9 cellular contexts compared by ENCODE assay signal in the genomic region with DNA sequence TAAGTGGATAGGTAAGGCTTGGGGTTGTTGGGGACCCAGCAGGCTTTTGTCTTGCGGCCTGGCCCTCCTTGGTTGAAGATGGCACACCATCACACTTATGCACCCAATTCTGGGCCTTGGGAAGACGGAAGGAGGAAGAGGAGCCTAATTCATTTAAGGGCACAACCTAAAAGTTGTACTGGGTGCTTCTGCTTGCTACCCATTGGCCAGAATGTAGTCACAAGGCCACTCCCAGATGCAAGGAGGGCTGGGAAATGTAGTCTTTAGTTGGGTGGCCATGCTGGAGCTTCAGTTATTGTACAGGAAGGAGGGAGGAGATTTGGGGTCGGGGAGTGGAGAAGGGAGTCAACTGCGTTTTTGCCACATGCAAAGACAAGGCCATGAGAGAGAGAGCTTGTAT.
DNase-seq lines count a peak whose midpoint lies in the region; ATAC-seq lines count a peak whose summit lies in the region.
"Had no signal": no experiment of that assay in that cellular context is flagged by ENCODE, and none has a peak within 500 bp of the region (broad histone marks: within the 10 kb centered on the region; RNA-seq: fewer than 3 reads in every experiment).

No MANE protein-coding gene starts in this region.

- peak; percentile 33 for DNase-seq in Daoy (ENCODE audit: low read depth)
- peak; percentile 42 for DNase-seq in KBM-7
- no peak for DNase-seq in T-helper 17 cell
- DNase-seq in iPS-NIHi7 (ENCODE audit: extremely low spot score), result peak; percentile 51
- no peak for DNase-seq in naive thymus-derived CD8-positive, alpha-beta T cell
- DNase-seq in activated CD4-positive, alpha-beta T cell treated with anti-CD3 and anti-CD28 coated beads, Interleukin-2, amount 10 ng/mL, durations not matched to agents 24 days and 14 days, result no peak
- DNase-seq: DMS153 had no signal

- H3K27ac Mint-ChIP-seq in T-helper 17 cell, result no peak overlapping the region
- H3K27ac Mint-ChIP-seq in naive thymus-derived CD8-positive, alpha-beta T cell, result no peak overlapping the region
- H3K27ac Mint-ChIP-seq in activated CD4-positive, alpha-beta T cell treated with anti-CD3 and anti-CD28 coated beads, Interleukin-2, amount 10 ng/mL, durations not matched to agents 24 days and 14 days, result no peak overlapping the region

- peaks cover 0 to 2% (median 0%) of the 10 kb centered on the region in 9 donors for H3K9me3 Mint-ChIP-seq in naive thymus-derived CD8-positive, alpha-beta T cell
- no peaks in the 10 kb centered on the region for H3K9me3 Mint-ChIP-seq in activated CD4-positive, alpha-beta T cell treated with anti-CD3 and anti-CD28 coated beads, Interleukin-2, amount 10 ng/mL, durations not matched to agents 24 days and 14 days

- H3K4me3 Mint-ChIP-seq in T-helper 17 cell, result no peak overlapping the region
- no peak overlapping the region for H3K4me3 Mint-ChIP-seq in naive thymus-derived CD8-positive, alpha-beta T cell
- H3K4me3 Mint-ChIP-seq in activated CD4-positive, alpha-beta T cell treated with anti-CD3 and anti-CD28 coated beads, Interleukin-2, amount 10 ng/mL, durations not matched to agents 24 days and 14 days, result no peak overlapping the region

- intact Hi-C loops in activated CD4-positive, alpha-beta T cell treated with anti-CD3 and anti-CD28 coated beads, Interleukin-2, amount 10 ng/mL, durations not matched to agents 24 days and 14 days (cut with micrococcal nuclease), result no loop called here

- in situ Hi-C loops in KBM-7 (cut with MboI; ENCODE audit: low pct_unique_long_range_greater_than_20kb, low sequenced_read_pairs), result no loop called here

- H3K36me3 Mint-ChIP-seq in T-helper 17 cell (ENCODE audit: low read depth), result no peaks in the 10 kb centered on the region
- peaks cover 0 to 3% (median 0%) of the 10 kb centered on the region in 3 donors for H3K36me3 Mint-ChIP-seq in naive thymus-derived CD8-positive, alpha-beta T cell
- no peaks in the 10 kb centered on the region for H3K36me3 Mint-ChIP-seq in activated CD4-positive, alpha-beta T cell treated with anti-CD3 and anti-CD28 coated beads, Interleukin-2, amount 10 ng/mL, durations not matched to agents 24 days and 14 days (ENCODE audit: low read depth)

- POLR2A ChIA-PET in naive thymus-derived CD8-positive, alpha-beta T cell (lab: Charles Lee), result no interaction called here

- ATAC-seq in T-helper 17 cell, result peak; percentile 39
- ATAC-seq in HG02884 (IDR thresholded peaks at IDR 0.05; ENCODE audit: unreplicated experiment), result no peak
- ATAC-seq in naive thymus-derived CD8-positive, alpha-beta T cell, result no peak
- ATAC-seq in HG03354 (IDR thresholded peaks at IDR 0.05; ENCODE audit: poor library complexity, severe bottlenecking, unreplicated experiment), result no peak

- H3K9me3 ChIP-seq in T-helper 17 cell (ENCODE audit: control insufficient read depth, low read length, poor library complexity, severe bottlenecking), result no peaks in the 10 kb centered on the region

- H3K27me3 Mint-ChIP-seq in T-helper 17 cell, result peaks cover 10% of the 10 kb centered on the region
- H3K27me3 Mint-ChIP-seq in naive thymus-derived CD8-positive, alpha-beta T cell, result peaks cover 0 to 10% (median 5%) of the 10 kb centered on the region in 5 donors
- peaks cover 2% of the 10 kb centered on the region for H3K27me3 Mint-ChIP-seq in activated CD4-positive, alpha-beta T cell treated with anti-CD3 and anti-CD28 coated beads, Interleukin-2, amount 10 ng/mL, durations not matched to agents 24 days and 14 days

- peaks cover 2% of the 10 kb centered on the region for H3K4me1 Mint-ChIP-seq in T-helper 17 cell
- peaks cover 0 to 2% (median 0%) of the 10 kb centered on the region in 4 donors for H3K4me1 Mint-ChIP-seq in naive thymus-derived CD8-positive, alpha-beta T cell
- H3K4me1 Mint-ChIP-seq in activated CD4-positive, alpha-beta T cell treated with anti-CD3 and anti-CD28 coated beads, Interleukin-2, amount 10 ng/mL, durations not matched to agents 24 days and 14 days, result no peaks in the 10 kb centered on the region

Comparison
In these comparisons a context has a peak if more than half of its experiments do, and no peak if none do; other contexts are left out.
1. DNase-seq: peak in Daoy (single experiment), KBM-7 (single experiment) and iPS-NIHi7 (single experiment); none in T-helper 17 cell (0 of 3), naive thymus-derived CD8-positive, alpha-beta T cell (0 of 10) and activated CD4-positive, alpha-beta T cell treated with anti-CD3 and anti-CD28 coated beads, Interleukin-2, amount 10 ng/mL, durations not matched to agents 24 days and 14 days (single experiment).